Comparison of ENCODE assay signal across 1 cellular context in genomic region chr14:77498120-77498979, GRCh38.
TF ChIP-seq lines count a peak whose summit lies in the region.

Gene ISM2 (minus strand): TSS chr14:77498816. CDS start chr14:77498793, 23 bp downstream.

TF ChIP-seq in HepG2, 621 proteins besides CTCF, POLR2A, EP300 and RAD21 (continued from another document and continues in another):
- TF ChIP-seq ZNF550 (CRISPR knock-in tag; IDR thresholded peaks at IDR 0.05; ENCODE audit: borderline replicate concordance) (no peak), ZNF503 (CRISPR knock-in tag; IDR thresholded peaks at IDR 0.05) (0 out of 2 replicates have a peak, but pooled peaks have one; percentile 22), ZFP37 (CRISPR knock-in tag; IDR thresholded peaks at IDR 0.05; ENCODE audit: borderline replicate concordance) (no peak), HOXA9 (CRISPR knock-in tag; IDR thresholded peaks at IDR 0.05; ENCODE audit: borderline replicate concordance) (peak; percentile 71; the same call in 1 of the 2 replicates), ZSCAN31 (CRISPR knock-in tag; IDR thresholded peaks at IDR 0.05; ENCODE audit: low read depth) (no peak), ZNF331 (CRISPR knock-in tag; IDR thresholded peaks at IDR 0.05) (0 out of 2 replicates have a peak, but pooled peaks have one; percentile 27), TAF15 (IDR thresholded peaks at IDR 0.05; ENCODE audit: low read depth, low read length, poor library complexity, severe bottlenecking) (no peak), ATF3 (CRISPR knock-in tag; IDR thresholded peaks at IDR 0.05) (no peak), MYNN (CRISPR knock-in tag; IDR thresholded peaks at IDR 0.05; ENCODE audit: low read depth) (no peak), HBP1 (CRISPR knock-in tag; IDR thresholded peaks at IDR 0.05; ENCODE audit: low read depth) (no peak), ZBTB25 (CRISPR knock-in tag; IDR thresholded peaks at IDR 0.05) (no peak), ZNF543 (CRISPR knock-in tag; IDR thresholded peaks at IDR 0.05) (no peak), NAIF1 (CRISPR knock-in tag; IDR thresholded peaks at IDR 0.05; ENCODE audit: borderline replicate concordance) (no peak), NFAT5 (CRISPR knock-in tag; IDR thresholded peaks at IDR 0.05) (no peak), ZNF296 (CRISPR knock-in tag; conservative IDR thresholded peaks at IDR 0.05) (no peak), ZNF205 (CRISPR knock-in tag; IDR thresholded peaks at IDR 0.05) (peak; percentile 65), GLMP (CRISPR knock-in tag; IDR thresholded peaks at IDR 0.05; ENCODE audit: borderline replicate concordance) (no peak), ZBTB21 (CRISPR knock-in tag; IDR thresholded peaks at IDR 0.05) (no peak), ZIK1 (CRISPR knock-in tag; IDR thresholded peaks at IDR 0.05; ENCODE audit: borderline replicate concordance, low read depth) (no peak), SRY (CRISPR knock-in tag; IDR thresholded peaks at IDR 0.05) (0 out of 2 replicates have a peak, but pooled peaks have one; percentile 75), DR1 (CRISPR knock-in tag; IDR thresholded peaks at IDR 0.05) (no peak), ZNF678 (CRISPR knock-in tag; IDR thresholded peaks at IDR 0.05) (no peak), SOX6 (IDR thresholded peaks at IDR 0.05) (no peak), SOX6 (CRISPR knock-in tag; IDR thresholded peaks at IDR 0.05) (peak; percentile 30; the same call in 1 of the 2 replicates), ZNF101 (CRISPR knock-in tag; IDR thresholded peaks at IDR 0.05; ENCODE audit: borderline replicate concordance, low read depth) (no peak), CREB1 (IDR thresholded peaks at IDR 0.05) (no peak), CREB1 (CRISPR knock-in tag; IDR thresholded peaks at IDR 0.05) (no peak), PBX2 (CRISPR knock-in tag; IDR thresholded peaks at IDR 0.05) (no peak), GATAD2A (CRISPR knock-in tag; IDR thresholded peaks at IDR 0.05) (no peak), PHF8 (CRISPR knock-in tag; IDR thresholded peaks at IDR 0.05) (0 out of 2 replicates have a peak, but pooled peaks have one; percentile 26), ZNF720 (CRISPR knock-in tag; IDR thresholded peaks at IDR 0.05) (no peak), ZNF589 (CRISPR knock-in tag; conservative IDR thresholded peaks at IDR 0.05) (0 out of 2 replicates have a peak, but pooled peaks have one; percentile 34), ZNF484 (CRISPR knock-in tag; IDR thresholded peaks at IDR 0.05; ENCODE audit: borderline replicate concordance, low read depth) (no peak), IRF1 (CRISPR knock-in tag; IDR thresholded peaks at IDR 0.05; ENCODE audit: low read depth) (no peak), ZNF646 (CRISPR knock-in tag; IDR thresholded peaks at IDR 0.05) (no peak), HMG20B (CRISPR knock-in tag; conservative IDR thresholded peaks at IDR 0.05) (no peak), THYN1 (CRISPR knock-in tag; IDR thresholded peaks at IDR 0.05; ENCODE audit: borderline replicate concordance, low read depth) (no peak), ZNF12 (CRISPR knock-in tag; IDR thresholded peaks at IDR 0.05) (no peak), FLYWCH1 (CRISPR knock-in tag; IDR thresholded peaks at IDR 0.05) (no peak)
